ENCODE assay signal across 12 cellular contexts in genomic region chr11:47518212-47518959, GRCh38. TPM values are rescaled to one million over a fixed set of nuclear protein-coding genes. Genes with fewer than 3 reads are reported as not detected.
DNase-seq lines count a peak whose midpoint lies in the region; ATAC-seq and TF ChIP-seq lines count a peak whose summit lies in the region.
"Had no signal": no experiment of that assay in that cellular context is flagged by ENCODE, and none has a peak within 500 bp of the region (broad histone marks: within the 10 kb centered on the region; RNA-seq: fewer than 3 reads in every experiment).

No MANE protein-coding gene starts in this region.

- H3K4me1 ChIP-seq in CD8-positive, alpha-beta memory T cell (ENCODE audit: insufficient read depth, low read length) = peaks cover 56% of the 10 kb centered on the region
- H3K4me1 ChIP-seq in ascending aorta (peaks cover 7 to 73% of the 10 kb centered on the region in 2 donors), SJCRH30 (peaks cover 11% of the 10 kb centered on the region), colonic mucosa (peaks cover 16% of the 10 kb centered on the region)

- no peaks in the 10 kb centered on the region for H3K27me3 ChIP-seq in CD8-positive, alpha-beta memory T cell (ENCODE audit: insufficient read depth, low read length, poor library complexity, severe bottlenecking)
- H3K27me3 ChIP-seq in ascending aorta = no peaks in the 10 kb centered on the region
- H3K27me3 ChIP-seq in SJCRH30 = no peaks in the 10 kb centered on the region
- H3K27me3 ChIP-seq in colonic mucosa = no peaks in the 10 kb centered on the region
- H3K27me3 ChIP-seq: vagina had no signal

- intact Hi-C loops in ascending aorta (cut with DNase I) (no loop called here), colonic mucosa (cut with DNase I) (no loop called here)

- TF ChIP-seq CTCF in ascending aorta (IDR thresholded peaks at IDR 0.05) (no peak), colonic mucosa (IDR thresholded peaks at IDR 0.05) (no peak)

- no peak overlapping the region for H3K4me3 ChIP-seq in CD8-positive, alpha-beta memory T cell (ENCODE audit: low read length)
- H3K4me3 ChIP-seq in ascending aorta (no peak overlapping the region), SJCRH30 (no peak overlapping the region), colonic mucosa (no peak overlapping the region)
- H3K4me3 ChIP-seq: vagina had no signal

- H3K9me3 Mint-ChIP-seq in CD8-positive, alpha-beta memory T cell = no peaks in the 10 kb centered on the region
- H3K9me3 Mint-ChIP-seq in naive B cell = no peaks in the 10 kb centered on the region

- no peaks in the 10 kb centered on the region for H3K9me3 ChIP-seq in CD8-positive, alpha-beta memory T cell (ENCODE audit: low read length)
- H3K9me3 ChIP-seq in ascending aorta = no peaks in the 10 kb centered on the region
- no peaks in the 10 kb centered on the region for H3K9me3 ChIP-seq in SJCRH30 (replicated peaks)
- no peaks in the 10 kb centered on the region for H3K9me3 ChIP-seq in colonic mucosa
- H3K9me3 ChIP-seq: vagina had no signal

- POLR2A ChIA-PET in CD8-positive, alpha-beta memory T cell (lab: Charles Lee) = no interaction called here

- CTCF ChIA-PET in CD8-positive, alpha-beta memory T cell (lab: Charles Lee) = interaction anchor here (1.8 kb wide), 1 partner anchor 15 kb away, joined by 4 read pairs; no protein-coding TSS in a partner anchor

- H3K36me3 Mint-ChIP-seq in CD8-positive, alpha-beta memory T cell = peaks cover 0 to 17% (median 3%) of the 10 kb centered on the region in 3 donors
- H3K36me3 Mint-ChIP-seq in naive B cell = no peaks in the 10 kb centered on the region

- DNase-seq in CD8-positive, alpha-beta memory T cell = no peak
- DNase-seq in NCI-H2171 (lab: John Stamatoyannopoulos, UW) = peak; percentile 44
- DNase-seq in ascending aorta (ENCODE audit: low spot score in 2 of 2) = no peak
- no peak for DNase-seq in naive B cell
- DNase-seq in SJCRH30 = no peak
- no peak for DNase-seq in stimulated activated naive CD4-positive, alpha-beta T cell (lab: John Stamatoyannopoulos, UW)
- DNase-seq in colonic mucosa = no peak
- DNase-seq: anterior cingulate cortex; stimulated activated CD4-positive, alpha-beta T cell treated with anti-CD3 and anti-CD28 coated beads, Interleukin-2, amount 100 ng/mL, for 24 hours had no signal

- no peak overlapping the region for H3K27ac ChIP-seq in CD8-positive, alpha-beta memory T cell (ENCODE audit: low read depth, low read length)
- H3K27ac ChIP-seq in ascending aorta = peak overlapping the region; percentile 26 to 48
- no peak overlapping the region for H3K27ac ChIP-seq in SJCRH30
- H3K27ac ChIP-seq in colonic mucosa = no peak overlapping the region
- H3K27ac ChIP-seq: vagina, VCaP had no signal

- no peak for ATAC-seq in naive B cell (ENCODE audit: low read depth in 2 of 2)
- no peak for ATAC-seq in HG03135 (IDR thresholded peaks at IDR 0.05; ENCODE audit: unreplicated experiment)

- peak overlapping the region in 7 of 8 donors; percentile 4 to 70 (median 46) for H3K27ac Mint-ChIP-seq in CD8-positive, alpha-beta memory T cell
- peak overlapping the region; percentile 46 to 91 (median 73) for H3K27ac Mint-ChIP-seq in naive B cell

- H3K36me3 ChIP-seq in CD8-positive, alpha-beta memory T cell (ENCODE audit: insufficient read depth, low read length) = no peaks in the 10 kb centered on the region
- H3K36me3 ChIP-seq in ascending aorta (no peaks in the 10 kb centered on the region), SJCRH30 (peaks cover 3% of the 10 kb centered on the region; the same call in 1 of the 2 replicates), colonic mucosa (no peaks in the 10 kb centered on the region)
- H3K36me3 ChIP-seq: vagina had no signal

- H3K27me3 Mint-ChIP-seq in CD8-positive, alpha-beta memory T cell = peaks cover 0 to 1% of the 10 kb centered on the region in 2 donors
- no peaks in the 10 kb centered on the region for H3K27me3 Mint-ChIP-seq in naive B cell

- H3K9ac ChIP-seq in colonic mucosa (ENCODE audit: low read depth in 2 of 2, low read length in 2 of 2) = no peak overlapping the region

- peaks cover 59 to 88% (median 79%) of the 10 kb centered on the region in 3 donors for H3K4me1 Mint-ChIP-seq in CD8-positive, alpha-beta memory T cell
- H3K4me1 Mint-ChIP-seq in naive B cell = peaks cover 37 to 83% (median 65%) of the 10 kb centered on the region in 3 donors

- peak overlapping the region in 3 of 7 donors; percentile 3 to 52 (median 20) for H3K4me3 Mint-ChIP-seq in CD8-positive, alpha-beta memory T cell
- H3K4me3 Mint-ChIP-seq in naive B cell = peak overlapping the region in 7 of 8 donors; percentile 1 to 77 (median 38)

RNA-seq across cellular contexts. Expression of gene CELF1, which starts 34.5 kb away (rescaled TPM):
- total RNA-seq in CD8-positive, alpha-beta memory T cell = 100 to 1,000 TPM; 160 to 168 TPM
- 80.8 TPM for polyA plus RNA-seq in CD8-positive, alpha-beta memory T cell
- 68.9 TPM for total RNA-seq in ascending aorta
- polyA plus RNA-seq in naive B cell (ENCODE audit: low read depth in 6 of 6) = 10 to 100 TPM; 61.5 to 96.8 (median 69.0) TPM
- 107 and 108 TPM in 2 replicates for total RNA-seq in SJCRH30 (2014; rRNA removed; shearing (Covaris generic))
- total RNA-seq in colonic mucosa = 10 to 100 TPM; 76.1 to 96.8 TPM

RNA-seq across cellular contexts. Expression of gene PTPMT1, which starts 47.0 kb away (rescaled TPM):
- total RNA-seq in CD8-positive, alpha-beta memory T cell = 10 to 100 TPM; 53.3 to 53.8 TPM
- polyA plus RNA-seq in CD8-positive, alpha-beta memory T cell = 71.2 TPM
- 215 TPM for total RNA-seq in ascending aorta
- 100 to 1,000 TPM in 1 of 6 donors, 10 to 100 TPM in 5; 69.3 to 133 (median 81.2) TPM for polyA plus RNA-seq in naive B cell (ENCODE audit: low read depth in 6 of 6)
- total RNA-seq in SJCRH30 (2014; rRNA removed; shearing (Covaris generic)) = 47.9 and 53.3 TPM in 2 replicates
- total RNA-seq in colonic mucosa = 10 to 100 TPM; 33.6 to 52.5 TPM

Comparison
In these comparisons a context has a peak if more than half of its experiments do, and no peak if none do; other contexts are left out.
1. H3K27ac ChIP-seq: peak in ascending aorta (2 of 2); none in CD8-positive, alpha-beta memory T cell (single experiment), SJCRH30 (single experiment) and colonic mucosa (single experiment).